Comparison of ENCODE assay signal across 25 cellular contexts in genomic region chr18:54204883-54205282, GRCh38.
"Had no signal": no experiment of that assay in that cellular context is flagged by ENCODE, and none has a peak within 500 bp of the region (broad histone marks: within the 10 kb centered on the region; RNA-seq: fewer than 3 reads in every experiment).

No MANE protein-coding gene starts in this region.

- H3K4me1 ChIP-seq: neural progenitor cell had no signal

- H3K27me3 Mint-ChIP-seq: activated CD4-positive, alpha-beta T cell treated with anti-CD3 and anti-CD28 coated beads, Interleukin-2, amount 10 ng/mL, durations not matched to agents 7 days and 5 days; memory B cell; naive thymus-derived CD4-positive, alpha-beta T cell; progenitor cell of endocrine pancreas had no signal

- H3K27ac ChIP-seq: ascending aorta, esophagus muscularis mucosa, gastroesophageal sphincter, heart right ventricle, neural progenitor cell, right atrium auricular region, uterus had no signal

- H3K27ac Mint-ChIP-seq: activated CD4-positive, alpha-beta T cell treated with anti-CD3 and anti-CD28 coated beads, Interleukin-2, amount 10 ng/mL, durations not matched to agents 7 days and 5 days; activated CD8-positive, alpha-beta T cell treated with anti-CD3 and anti-CD28 coated beads, Interleukin-2, amount 10 ng/mL, durations not matched to agents 7 days and 5 days; activated naive CD4-positive, alpha-beta T cell treated with anti-CD3 and anti-CD28 coated beads for 36 hours; naive thymus-derived CD4-positive, alpha-beta T cell; neural progenitor cell; progenitor cell of endocrine pancreas had no signal

- H3K9me3 Mint-ChIP-seq: activated CD4-positive, alpha-beta T cell treated with anti-CD3 and anti-CD28 coated beads, Interleukin-2, amount 10 ng/mL, durations not matched to agents 7 days and 5 days; activated naive CD4-positive, alpha-beta T cell treated with anti-CD3 and anti-CD28 coated beads for 36 hours; activated T-cell treated with anti-CD3 and anti-CD28 coated beads, Interleukin-2, amount 50 U/mL, for 4 hours; memory B cell; naive thymus-derived CD4-positive, alpha-beta T cell had no signal

- H2AFZ ChIP-seq: neural progenitor cell had no signal

- H3K9ac ChIP-seq: neural progenitor cell had no signal

- H3K27me3 ChIP-seq: ascending aorta, esophagus muscularis mucosa, gastroesophageal sphincter, heart right ventricle, neural progenitor cell, right atrium auricular region, tibial nerve, uterus had no signal

- H3K4me3 Mint-ChIP-seq: activated CD4-positive, alpha-beta T cell treated with anti-CD3 and anti-CD28 coated beads, Interleukin-2, amount 10 ng/mL, durations not matched to agents 7 days and 5 days; activated CD8-positive, alpha-beta T cell treated with anti-CD3 and anti-CD28 coated beads, Interleukin-2, amount 10 ng/mL, durations not matched to agents 7 days and 5 days; activated naive CD4-positive, alpha-beta T cell treated with anti-CD3 and anti-CD28 coated beads for 36 hours; activated T-cell treated with anti-CD3 and anti-CD28 coated beads, Interleukin-2, amount 50 U/mL, for 4 hours; memory B cell; naive thymus-derived CD4-positive, alpha-beta T cell; neural progenitor cell had no signal

- H3K4me3 ChIP-seq: ascending aorta, esophagus muscularis mucosa, gastroesophageal sphincter, heart right ventricle, mucosa of descending colon, neural progenitor cell, right atrium auricular region, tibial nerve, uterus had no signal

- H3K36me3 ChIP-seq: uterus had no signal

- FAIRE-seq: endothelial cell of umbilical vein had no signal

- H3K4me1 Mint-ChIP-seq: neural progenitor cell had no signal

- DNase-seq: activated CD4-positive, alpha-beta T cell treated with anti-CD3 and anti-CD28 coated beads, Interleukin-2, amount 10 ng/mL, durations not matched to agents 7 days and 5 days; activated CD8-positive, alpha-beta T cell treated with anti-CD3 and anti-CD28 coated beads, Interleukin-2, amount 10 ng/mL, durations not matched to agents 7 days and 5 days; activated naive CD4-positive, alpha-beta T cell treated with anti-CD3 and anti-CD28 coated beads for 36 hours; activated T-cell treated with anti-CD3 and anti-CD28 coated beads, Interleukin-2, amount 50 U/mL, for 4 hours; cerebellar nuclear complex; cortex of kidney; effector CD8-positive, alpha-beta T cell; heart right ventricle; left ventricle myocardium superior; mucosa of descending colon; naive thymus-derived CD4-positive, alpha-beta T cell; stimulated activated CD4-positive, alpha-beta T cell treated with anti-CD3 and anti-CD28 coated beads, Interleukin-2, amount 100 ng/mL, for 24 hours; stimulated activated naive CD8-positive, alpha-beta T cell treated with anti-CD3 and anti-CD28 coated beads, Interleukin-15, Interleukin-2, amounts not matched to agents 100 U/mL and 50 U/mL, for 24 hours; substantia nigra; T1000; uterus had no signal

- H3K9me3 ChIP-seq: ascending aorta, esophagus muscularis mucosa, gastroesophageal sphincter, heart right ventricle, mucosa of descending colon, right atrium auricular region, tibial nerve, uterus had no signal

- H3K4me2 ChIP-seq: neural progenitor cell had no signal
